Comparison of ENCODE assay signal across 12 cellular contexts in genomic region chr7:30743371-30744074, GRCh38. TPM values are rescaled to one million over a fixed set of nuclear protein-coding genes. Genes with fewer than 3 reads are reported as not detected.
DNase-seq lines count a peak whose midpoint lies in the region; ATAC-seq and TF ChIP-seq lines count a peak whose summit lies in the region.
"Had no signal": no experiment of that assay in that cellular context is flagged by ENCODE, and none has a peak within 500 bp of the region (broad histone marks: within the 10 kb centered on the region; RNA-seq: fewer than 3 reads in every experiment).

No MANE protein-coding gene starts in this region.

- H3K4me3 ChIP-seq in right atrium auricular region, result no peak overlapping the region
- H3K4me3 ChIP-seq in RWPE2 (ENCODE audit: severe bottlenecking), result no peak overlapping the region
- no peak overlapping the region for H3K4me3 ChIP-seq in cardiac muscle cell
- H3K4me3 ChIP-seq: skin epidermis had no signal

- H3K4me1 Mint-ChIP-seq in type B pancreatic cell (ENCODE audit: unreplicated experiment), result peaks cover 6% of the 10 kb centered on the region
- peaks cover 11% of the 10 kb centered on the region for H3K4me1 Mint-ChIP-seq in glutamatergic neuron (ENCODE audit: low read depth, unreplicated experiment)
- peaks cover 22% of the 10 kb centered on the region for H3K4me1 Mint-ChIP-seq in T-helper 17 cell

- ATAC-seq in Right ventricle myocardium inferior (peak; percentile 82), RWPE2 (ENCODE audit: low read depth) (peak; percentile 68), GM21367 (IDR thresholded peaks at IDR 0.05; ENCODE audit: unreplicated experiment) (no peak), T-helper 17 cell (no peak)

- H3K4me3 Mint-ChIP-seq in type B pancreatic cell (no peak overlapping the region), glutamatergic neuron (ENCODE audit: unreplicated experiment) (no peak overlapping the region), T-helper 17 cell (no peak overlapping the region)
- H3K4me3 Mint-ChIP-seq: activated naive CD8-positive, alpha-beta T cell treated with anti-CD3 and anti-CD28 coated beads, Interleukin-2, amount 10 ng/mL, durations not matched to agents 7 days and 5 days; CD4-positive, alpha-beta T cell; T-helper 1 cell treated with Interleukin-12 subunit alpha and Interleukin-12 subunit beta and Interleukin-4 antibody, amounts not matched to agents 30 μg/mL and 1 μg/mL, for 36 hours had no signal

- no peaks in the 10 kb centered on the region for H3K36me3 ChIP-seq in right atrium auricular region
- H3K36me3 ChIP-seq in RWPE2 (ENCODE audit: low read depth), result no peaks in the 10 kb centered on the region
- H3K36me3 ChIP-seq in cardiac muscle cell, result no peaks in the 10 kb centered on the region

- no peaks in the 10 kb centered on the region for H3K36me3 Mint-ChIP-seq in type B pancreatic cell
- peaks cover 5% of the 10 kb centered on the region for H3K36me3 Mint-ChIP-seq in glutamatergic neuron (ENCODE audit: unreplicated experiment)
- H3K36me3 Mint-ChIP-seq in T-helper 17 cell (ENCODE audit: low read depth), result peaks cover 2% of the 10 kb centered on the region
- H3K36me3 Mint-ChIP-seq: activated naive CD8-positive, alpha-beta T cell treated with anti-CD3 and anti-CD28 coated beads, Interleukin-2, amount 10 ng/mL, durations not matched to agents 7 days and 5 days had no signal

- peaks cover 15% of the 10 kb centered on the region for H3K27me3 Mint-ChIP-seq in type B pancreatic cell
- H3K27me3 Mint-ChIP-seq in glutamatergic neuron (ENCODE audit: unreplicated experiment), result peaks cover 2% of the 10 kb centered on the region
- H3K27me3 Mint-ChIP-seq in T-helper 17 cell, result no peaks in the 10 kb centered on the region
- H3K27me3 Mint-ChIP-seq: CD4-positive, alpha-beta T cell had no signal

- H3K27ac ChIP-seq in right atrium auricular region (no peak overlapping the region), RWPE2 (ENCODE audit: poor library complexity, severe bottlenecking) (no peak overlapping the region), cardiac muscle cell (no peak overlapping the region)
- H3K27ac ChIP-seq: skin epidermis had no signal

- DNase-seq in Right ventricle myocardium inferior (ENCODE audit: missing footprints), result no peak
- no peak for DNase-seq in right atrium auricular region (ENCODE audit: low spot score)
- DNase-seq in RWPE2 (ENCODE audit: low spot score), result no peak
- DNase-seq in cardiac muscle cell (ENCODE audit: low read depth in 1 of 2, low spot score in 1 of 2), result peak; percentile 40 to 77
- DNase-seq in type B pancreatic cell (ENCODE audit: extremely low spot score, unreplicated experiment), result no peak
- DNase-seq in glutamatergic neuron, result no peak
- no peak for DNase-seq in T-helper 17 cell
- DNase-seq: activated naive CD8-positive, alpha-beta T cell treated with anti-CD3 and anti-CD28 coated beads, Interleukin-2, amount 10 ng/mL, durations not matched to agents 7 days and 5 days; CD4-positive, alpha-beta T cell had no signal

- H3K27ac Mint-ChIP-seq in type B pancreatic cell, result peak overlapping the region; percentile 49
- no peak overlapping the region for H3K27ac Mint-ChIP-seq in glutamatergic neuron (ENCODE audit: unreplicated experiment)
- H3K27ac Mint-ChIP-seq in T-helper 17 cell, result no peak overlapping the region
- H3K27ac Mint-ChIP-seq: CD4-positive, alpha-beta T cell; T-helper 1 cell treated with Interleukin-12 subunit alpha and Interleukin-12 subunit beta and Interleukin-4 antibody, amounts not matched to agents 30 μg/mL and 1 μg/mL, for 36 hours had no signal

- no peaks in the 10 kb centered on the region for H3K27me3 ChIP-seq in right atrium auricular region
- H3K27me3 ChIP-seq in RWPE2 (ENCODE audit: insufficient read depth, poor library complexity, severe bottlenecking), result no peaks in the 10 kb centered on the region
- no peaks in the 10 kb centered on the region for H3K27me3 ChIP-seq in cardiac muscle cell

- intact Hi-C loops in Right ventricle myocardium inferior (cut with DNase I), result loop anchor here (1.0 to 5.0 kb wide), 3 partner anchors 48 to 379 kb away; no protein-coding TSS in a partner anchor

- H3K4me1 ChIP-seq in right atrium auricular region, result peaks cover 0 to 8% of the 10 kb centered on the region in 2 donors
- H3K4me1 ChIP-seq in RWPE2 (ENCODE audit: insufficient read depth, poor library complexity, severe bottlenecking), result no peaks in the 10 kb centered on the region
- peaks cover 6% of the 10 kb centered on the region for H3K4me1 ChIP-seq in cardiac muscle cell (ENCODE audit: low read depth)

- no peaks in the 10 kb centered on the region for H3K9me3 Mint-ChIP-seq in type B pancreatic cell
- H3K9me3 Mint-ChIP-seq in glutamatergic neuron (ENCODE audit: unreplicated experiment), result peaks cover 9% of the 10 kb centered on the region
- H3K9me3 Mint-ChIP-seq: activated naive CD8-positive, alpha-beta T cell treated with anti-CD3 and anti-CD28 coated beads, Interleukin-2, amount 10 ng/mL, durations not matched to agents 7 days and 5 days; CD4-positive, alpha-beta T cell; T-helper 1 cell treated with Interleukin-12 subunit alpha and Interleukin-12 subunit beta and Interleukin-4 antibody, amounts not matched to agents 30 μg/mL and 1 μg/mL, for 36 hours had no signal

- TF ChIP-seq CTCF in right atrium auricular region (IDR thresholded peaks at IDR 0.05), result peak in 1 of 2 donors; percentile 66
- TF ChIP-seq CTCF in RWPE2 (IDR thresholded peaks at IDR 0.05; ENCODE audit: poor library complexity, severe bottlenecking), result peak; percentile 26
- TF ChIP-seq CTCF in cardiac muscle cell (IDR thresholded peaks at IDR 0.05; ENCODE audit: low read depth, low read length), result peak; percentile 54
- TF ChIP-seq CTCF in type B pancreatic cell (conservative IDR thresholded peaks at IDR 0.05), result no peak
- no peak for TF ChIP-seq CTCF in glutamatergic neuron (IDR thresholded peaks at IDR 0.05; ENCODE audit: partially characterized antibody, unreplicated experiment)

- H3K9me3 ChIP-seq in right atrium auricular region, result no peaks in the 10 kb centered on the region
- H3K9me3 ChIP-seq in RWPE2 (ENCODE audit: severe bottlenecking), result no peaks in the 10 kb centered on the region
- no peaks in the 10 kb centered on the region for H3K9me3 ChIP-seq in cardiac muscle cell (ENCODE audit: low read depth)
- H3K9me3 ChIP-seq in T-helper 17 cell (ENCODE audit: control insufficient read depth, low read length, poor library complexity, severe bottlenecking), result no peaks in the 10 kb centered on the region

RNA-seq across cellular contexts. Expression of gene INMT, which starts 8.4 kb away (rescaled TPM):
- total RNA-seq in Right ventricle myocardium inferior, result 48.1 TPM
- 100 to 1,000 TPM in 1 of 2 donors, 10 to 100 TPM in 1; 88.9 to 199 TPM for total RNA-seq in right atrium auricular region
- total RNA-seq in cardiac muscle cell, result 2.6 and 4.9 TPM in 2 replicates
- polyA plus RNA-seq in cardiac muscle cell, result 0.98 and 2.2 TPM in 2 replicates
- not detected in 2 replicates for total RNA-seq in type B pancreatic cell (ENCODE audit: low replicate concordance)
- total RNA-seq in glutamatergic neuron (ENCODE audit: unreplicated experiment), result 1.7 TPM
- 1 to 10 TPM in 1 of 2 donors, under 1 TPM in 1; 0.65 to 1.2 TPM for total RNA-seq in T-helper 17 cell

RNA-seq across cellular contexts. Expression of gene MINDY4, which starts 27.7 kb away (rescaled TPM):
- total RNA-seq in Right ventricle myocardium inferior (3.5 TPM), right atrium auricular region (1 to 10 TPM; 5.4 to 8.8 TPM), cardiac muscle cell (5.7 and 7.5 TPM in 2 replicates), type B pancreatic cell (ENCODE audit: low replicate concordance) (5.4 and 8.4 TPM in 2 replicates), glutamatergic neuron (ENCODE audit: unreplicated experiment) (2.3 TPM), T-helper 17 cell (1 to 10 TPM; 1.6 to 1.8 TPM)
- 2.7 and 4.1 TPM in 2 replicates for polyA plus RNA-seq in cardiac muscle cell

Comparison
In these comparisons a context has a peak if more than half of its experiments do, and no peak if none do; other contexts are left out.
1. DNase-seq: peak in cardiac muscle cell (2 of 2); none in Right ventricle myocardium inferior (single experiment), right atrium auricular region (single experiment), RWPE2 (single experiment), type B pancreatic cell (single experiment), glutamatergic neuron (single experiment) and T-helper 17 cell (0 of 3).
2. ATAC-seq: peak in Right ventricle myocardium inferior (single experiment) and RWPE2 (single experiment); none in GM21367 (single experiment) and T-helper 17 cell (single experiment).
3. CTCF ChIP-seq: peak in RWPE2 (single experiment) and cardiac muscle cell (single experiment); none in type B pancreatic cell (single experiment) and glutamatergic neuron (single experiment).